23 cellular contexts compared by ENCODE assay signal in the genomic region with DNA sequence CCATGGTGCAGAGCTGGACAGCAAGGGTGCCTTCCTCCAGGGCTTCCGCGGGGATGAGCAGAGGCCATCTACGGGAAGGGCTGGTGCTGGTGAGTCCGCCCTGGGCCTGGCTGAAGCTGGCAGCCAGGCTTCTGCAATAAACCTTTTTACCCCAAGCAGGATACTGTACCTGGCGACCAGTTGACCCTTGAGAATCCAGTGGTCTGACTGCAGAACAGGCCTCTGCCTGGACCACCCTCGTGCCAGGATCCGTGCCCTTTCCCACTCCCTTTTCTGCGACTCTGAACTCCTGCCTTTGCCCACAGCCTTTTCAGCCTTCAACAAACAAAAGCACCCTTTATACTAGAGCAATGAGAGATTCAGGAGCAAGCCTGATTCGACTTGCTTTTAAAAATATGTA. TPM values are rescaled to one million over a fixed set of nuclear protein-coding genes. Genes with fewer than 3 reads are reported as not detected.
DNase-seq lines count a peak whose midpoint lies in the region; ATAC-seq and TF ChIP-seq lines count a peak whose summit lies in the region.
"Had no signal": no experiment of that assay in that cellular context is flagged by ENCODE, and none has a peak within 500 bp of the region (broad histone marks: within the 10 kb centered on the region; RNA-seq: fewer than 3 reads in every experiment).

No MANE protein-coding gene starts in this region.

- H3K4me2 ChIP-seq in H9 (ENCODE audit: insufficient read depth, insufficient read length, low read length): no peak overlapping the region
- H3K4me2 ChIP-seq: A549 had no signal

- no peak overlapping the region for H2BK120ac ChIP-seq in H9 (ENCODE audit: low read depth, low read length, poor library complexity, severe bottlenecking)

- no peak overlapping the region for H3K4ac ChIP-seq in H9 (ENCODE audit: low read depth, low read length)

- no peaks in the 10 kb centered on the region for H3K36me3 Mint-ChIP-seq in H9 (ENCODE audit: insufficient read depth in 1 of 3, low read depth in 3 of 3)
- no peaks in the 10 kb centered on the region for H3K36me3 Mint-ChIP-seq in activated CD4-positive, alpha-beta memory T cell treated with anti-CD3 and anti-CD28 coated beads, Interleukin-2, amount 10 ng/mL, durations not matched to agents 7 days and 5 days (ENCODE audit: low read depth)

- no peaks in the 10 kb centered on the region for H3K9me3 Mint-ChIP-seq in H9
- H3K9me3 Mint-ChIP-seq in activated CD4-positive, alpha-beta memory T cell treated with anti-CD3 and anti-CD28 coated beads, Interleukin-2, amount 10 ng/mL, durations not matched to agents 7 days and 5 days: no peaks in the 10 kb centered on the region
- H3K9me3 Mint-ChIP-seq: CD4-positive, alpha-beta T cell; HFFc6 had no signal

- H3K27ac Mint-ChIP-seq in H9: no peak overlapping the region
- no peak overlapping the region for H3K27ac Mint-ChIP-seq in activated CD4-positive, alpha-beta memory T cell treated with anti-CD3 and anti-CD28 coated beads, Interleukin-2, amount 10 ng/mL, durations not matched to agents 7 days and 5 days
- H3K27ac Mint-ChIP-seq: CD4-positive, alpha-beta T cell; HFFc6 had no signal

- no peaks in the 10 kb centered on the region for H3K27me3 ChIP-seq in H9 (ENCODE audit: insufficient read depth, low read length)
- H3K27me3 ChIP-seq in ascending aorta: no peaks in the 10 kb centered on the region

- CTCF ChIA-PET in activated CD4-positive, alpha-beta memory T cell treated with anti-CD3 and anti-CD28 coated beads, Interleukin-2, amount 10 ng/mL, durations not matched to agents 7 days and 5 days (lab: Charles Lee): no interaction called here

- H4K91ac ChIP-seq in H9 (ENCODE audit: insufficient read length, low read depth, low read length): no peak overlapping the region

- TF ChIP-seq CTCF in H9 (conservative IDR thresholded peaks at IDR 0.05) (no peak), ascending aorta (IDR thresholded peaks at IDR 0.05) (no peak)

- H3K27ac ChIP-seq in H9 (ENCODE audit: insufficient read length, low read depth, low read length) (no peak overlapping the region), substantia nigra (ENCODE audit: low read depth, low read length, poor library complexity, severe bottlenecking) (peak overlapping the region; percentile 95), ascending aorta (no peak overlapping the region)
- H3K27ac ChIP-seq: A549, SJSA1 had no signal

- H3K27me3 Mint-ChIP-seq in H9 (ENCODE audit: low read depth): no peaks in the 10 kb centered on the region
- H3K27me3 Mint-ChIP-seq in activated CD4-positive, alpha-beta memory T cell treated with anti-CD3 and anti-CD28 coated beads, Interleukin-2, amount 10 ng/mL, durations not matched to agents 7 days and 5 days: no peaks in the 10 kb centered on the region
- H3K27me3 Mint-ChIP-seq: CD4-positive, alpha-beta T cell had no signal

- no peak overlapping the region for H2BK20ac ChIP-seq in H9 (ENCODE audit: low read depth, low read length, poor library complexity, severe bottlenecking)

- no peak for ATAC-seq in HG03439 (IDR thresholded peaks at IDR 0.05; ENCODE audit: unreplicated experiment)
- ATAC-seq: A549, Panc1 had no signal

- H3K4me1 Mint-ChIP-seq in H9: peaks cover 0 to 2% of the 10 kb centered on the region in 2 experiments; a peak in 1 of 4 replicates
- H3K4me1 Mint-ChIP-seq in activated CD4-positive, alpha-beta memory T cell treated with anti-CD3 and anti-CD28 coated beads, Interleukin-2, amount 10 ng/mL, durations not matched to agents 7 days and 5 days: no peaks in the 10 kb centered on the region

- no peak overlapping the region for H3K4me3 Mint-ChIP-seq in H9
- H3K4me3 Mint-ChIP-seq in activated CD4-positive, alpha-beta memory T cell treated with anti-CD3 and anti-CD28 coated beads, Interleukin-2, amount 10 ng/mL, durations not matched to agents 7 days and 5 days: no peak overlapping the region
- H3K4me3 Mint-ChIP-seq: CD4-positive, alpha-beta T cell; HFFc6 had no signal

- no peak overlapping the region for H2BK12ac ChIP-seq in H9 (ENCODE audit: insufficient read length, low read depth, low read length)

- H3K79me2 ChIP-seq in H9 (ENCODE audit: insufficient read depth, low read length): no peaks in the 10 kb centered on the region

- no peaks in the 10 kb centered on the region for H3K4me1 ChIP-seq in H9 (ENCODE audit: insufficient read depth, low read length)
- H3K4me1 ChIP-seq in ascending aorta: no peaks in the 10 kb centered on the region
- H3K4me1 ChIP-seq: A549, SJSA1 had no signal

- H3K56ac ChIP-seq in H9 (ENCODE audit: insufficient read length, low read depth, low read length): no peak overlapping the region

- DNase-seq in H9 (no peak), foreskin melanocyte (peak; percentile 18), midbrain (lab: John Stamatoyannopoulos, UW) (peak; percentile 42), substantia nigra (lab: John Stamatoyannopoulos, UW) (peak in 28 of 49 donors; percentile 14 to 59 (median 31)), HCEC 1CT (no peak), ascending aorta (ENCODE audit: low spot score in 2 of 2) (no peak)
- DNase-seq in activated CD4-positive, alpha-beta memory T cell treated with anti-CD3 and anti-CD28 coated beads, Interleukin-2, amount 10 ng/mL, durations not matched to agents 7 days and 5 days: no peak
- DNase-seq: CD4-positive, alpha-beta T cell; COR-L47; DMS79; HFFc6; KG1; NCI-H1092 treated with DMSO at 0.1 percent for 48 hours; NCI-H146; NCI-H2029; NCI-H226; NCI-H524; NCI-H774; NK-92 treated with Interleukin-12 subunit alpha and Interleukin-12 subunit beta, amount 100 ng/mL, for 24 hours had no signal

- no peak overlapping the region for H3K4me3 ChIP-seq in ascending aorta
- H3K4me3 ChIP-seq: A549, SJSA1 had no signal

- H2BK5ac ChIP-seq in H9 (ENCODE audit: insufficient read length, low read length): no peak overlapping the region

- no peak overlapping the region; the same call in 1 of the 2 replicates for H2BK15ac ChIP-seq in H9 (ENCODE audit: low read depth, low read length)

- no peaks in the 10 kb centered on the region for H4K20me1 ChIP-seq in H9 (ENCODE audit: control insufficient read depth, insufficient read depth, insufficient read length)

- H3T11ph ChIP-seq in H9 (ENCODE audit: low read length): no peak overlapping the region

- H3K9ac ChIP-seq in H9 (ENCODE audit: extremely low read depth, insufficient read length, low read length): no peak overlapping the region

- POLR2A ChIA-PET in activated CD4-positive, alpha-beta memory T cell treated with anti-CD3 and anti-CD28 coated beads, Interleukin-2, amount 10 ng/mL, durations not matched to agents 7 days and 5 days (lab: Charles Lee): no interaction called here

- H3K9me3 ChIP-seq in H9 (ENCODE audit: control insufficient read depth, low read depth, low read length) (no peaks in the 10 kb centered on the region), ascending aorta (no peaks in the 10 kb centered on the region)
- H3K9me3 ChIP-seq: A549, SJSA1 had no signal

- no peak overlapping the region for H2AFZ ChIP-seq in H9 (ENCODE audit: low read length)

- H3K14ac ChIP-seq in H9 (ENCODE audit: insufficient read depth, low read length): 0 out of 2 replicates have a peak overlapping the region, but pooled peaks have one; percentile 28

- H3K23me2 ChIP-seq in H9 (ENCODE audit: insufficient read length, low read depth, low read length, poor library complexity, severe bottlenecking): no peaks in the 10 kb centered on the region

- no peak overlapping the region for H3K18ac ChIP-seq in H9 (ENCODE audit: insufficient read length, low read depth, low read length)

- intact Hi-C loops in ascending aorta (cut with DNase I): no loop called here

- H3K79me1 ChIP-seq in H9 (ENCODE audit: insufficient read depth, low read depth, low read length, poor library complexity, severe bottlenecking): no peaks in the 10 kb centered on the region

- no peak overlapping the region for H4K5ac ChIP-seq in H9 (ENCODE audit: insufficient read length, low read depth, low read length)

- WGBS in H9 (ENCODE audit: extremely low coverage, insufficient read length, low lambda C conversion rate): no CpG with 5 or more reads among the region's 9 CpGs

- no peak overlapping the region for H4K8ac ChIP-seq in H9 (replicated peaks; ENCODE audit: insufficient read length, low read depth, low read length)

- H2AK5ac ChIP-seq in H9 (ENCODE audit: insufficient read length, low read length): no peak overlapping the region

- H3K23ac ChIP-seq in H9 (ENCODE audit: insufficient read length, low read depth, low read length): no peak overlapping the region

- H3K36me3 ChIP-seq in ascending aorta: no peaks in the 10 kb centered on the region
- H3K36me3 ChIP-seq: SJSA1 had no signal

RNA-seq across cellular contexts. Expression of a gene that starts 18.9 kb away (rescaled TPM):
- total RNA-seq in H9 (2021): 0.79 and 0.97 TPM in 2 replicates
- total RNA-seq in ascending aorta: not detected
- under 1 TPM; 0.53 to 0.86 TPM for total RNA-seq in activated CD4-positive, alpha-beta memory T cell treated with anti-CD3 and anti-CD28 coated beads, Interleukin-2, amount 10 ng/mL, durations not matched to agents 7 days and 5 days
- total RNA-seq: SJSA1 had no signal

RNA-seq across cellular contexts. Expression of a gene that starts 36.9 kb away (rescaled TPM):
- total RNA-seq in H9 (2021): 22.8 and 24.5 TPM in 2 replicates
- 2.6 TPM for total RNA-seq in ascending aorta
- total RNA-seq in activated CD4-positive, alpha-beta memory T cell treated with anti-CD3 and anti-CD28 coated beads, Interleukin-2, amount 10 ng/mL, durations not matched to agents 7 days and 5 days: 10 to 100 TPM; 26.5 to 27.4 TPM

RNA-seq across cellular contexts. Expression of a gene that starts 37.0 kb away (rescaled TPM):
- total RNA-seq in H9 (2021) (3.1 and 3.2 TPM in 2 replicates), ascending aorta (3.2 TPM)
- 10 to 100 TPM in 1 of 2 experiments, 1 to 10 TPM in 1; 9.7 to 10.3 TPM for total RNA-seq in activated CD4-positive, alpha-beta memory T cell treated with anti-CD3 and anti-CD28 coated beads, Interleukin-2, amount 10 ng/mL, durations not matched to agents 7 days and 5 days

RNA-seq across cellular contexts. Expression of a gene that starts 43.6 kb away (rescaled TPM):
- total RNA-seq in H9 (2021): 0.70 and 0.94 TPM in 2 replicates
- total RNA-seq in ascending aorta: 60.9 TPM
- total RNA-seq in activated CD4-positive, alpha-beta memory T cell treated with anti-CD3 and anti-CD28 coated beads, Interleukin-2, amount 10 ng/mL, durations not matched to agents 7 days and 5 days: 1 to 10 TPM; 5.4 to 7.9 TPM

Comparison
In these comparisons a context has a peak if more than half of its experiments do, and no peak if none do; other contexts are left out.
1. DNase-seq: peak in foreskin melanocyte (single experiment), midbrain (single experiment) and substantia nigra (28 of 49); none in H9 (single experiment), HCEC 1CT (single experiment), ascending aorta (0 of 2) and activated CD4-positive, alpha-beta memory T cell treated with anti-CD3 and anti-CD28 coated beads, Interleukin-2, amount 10 ng/mL, durations not matched to agents 7 days and 5 days (single experiment).